ENCODE assay signal across 19 cellular contexts in the genomic region with DNA sequence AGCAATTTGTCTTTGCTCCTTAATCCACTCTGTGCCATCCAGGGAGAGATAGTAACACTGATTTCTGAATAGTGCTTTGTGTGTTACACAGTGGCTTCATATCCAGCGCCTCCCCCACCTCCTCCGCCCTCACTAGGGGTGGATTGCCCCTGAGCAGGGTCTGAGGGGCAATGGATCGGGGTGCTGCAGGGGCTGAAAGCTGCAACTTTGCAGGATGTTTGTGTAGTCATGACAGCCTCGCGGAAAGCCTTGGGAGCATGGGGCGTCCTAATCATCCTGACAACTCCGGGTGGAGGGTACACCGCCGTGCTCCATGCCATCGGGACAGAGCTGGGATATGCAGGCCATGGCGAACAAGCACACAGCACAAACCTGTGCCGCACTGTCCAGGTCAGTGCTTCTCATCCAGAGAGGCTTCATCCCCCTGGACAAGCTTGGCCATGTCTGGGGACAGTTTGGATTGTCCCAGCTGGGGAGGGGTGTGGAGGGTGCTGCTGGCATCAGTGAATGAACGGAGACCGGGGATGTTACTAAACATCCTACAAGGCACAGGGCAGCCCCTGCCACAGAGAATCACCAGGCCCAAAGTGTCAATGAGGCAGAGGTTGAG.
"Had no signal": no experiment of that assay in that cellular context is flagged by ENCODE, and none has a peak within 500 bp of the region (broad histone marks: within the 10 kb centered on the region; RNA-seq: fewer than 3 reads in every experiment).

No MANE protein-coding gene starts in this region.

- H3K27ac Mint-ChIP-seq: naive thymus-derived CD4-positive, alpha-beta T cell; neural progenitor cell had no signal

- H3K4me2 ChIP-seq: hepatocyte, neural progenitor cell had no signal

- H3K9ac ChIP-seq: neural progenitor cell, parathyroid adenoma had no signal

- H3K36me3 ChIP-seq: colonic mucosa, neural progenitor cell, prostate gland, right lobe of liver, stomach, thoracic aorta, transverse colon had no signal

- H3K27me3 ChIP-seq: colonic mucosa, hepatocyte, right lobe of liver had no signal

- H3K4me1 ChIP-seq: colonic mucosa, neural progenitor cell, prostate gland, transverse colon had no signal

- H3K36me3 Mint-ChIP-seq: neural progenitor cell had no signal

- H3K27ac ChIP-seq: colonic mucosa, dorsolateral prefrontal cortex, hepatocyte, neural progenitor cell, parathyroid adenoma, prostate gland, right lobe of liver, stomach, thoracic aorta, transverse colon had no signal

- H3K9me3 ChIP-seq: colonic mucosa, prostate gland, right lobe of liver, thoracic aorta had no signal

- ATAC-seq: left colon; naive thymus-derived CD4-positive, alpha-beta T cell; right lobe of liver had no signal

- H3K79me2 ChIP-seq: hepatocyte, parathyroid adenoma had no signal

- H2AFZ ChIP-seq: hepatocyte, neural progenitor cell, parathyroid adenoma had no signal

- H3K4me3 Mint-ChIP-seq: naive thymus-derived CD4-positive, alpha-beta T cell; neural progenitor cell had no signal

- DNase-seq: colonic mucosa; dorsolateral prefrontal cortex; effector CD8-positive, alpha-beta T cell; foreskin melanocyte; mesendoderm; naive thymus-derived CD4-positive, alpha-beta T cell; occipital lobe; right lobe of liver; stimulated activated CD4-positive, alpha-beta T cell treated with anti-CD3 and anti-CD28 coated beads, Interleukin-4, amount 100 ng/mL, for 24 hours; stimulated activated naive CD4-positive, alpha-beta T cell; stomach; substantia nigra; transverse colon had no signal

- H3K4me3 ChIP-seq: colonic mucosa, dorsolateral prefrontal cortex, hepatocyte, neural progenitor cell, prostate gland, right lobe of liver, stomach, thoracic aorta, transverse colon had no signal
